In genomic region chr9:104815851-104816565, GRCh38 we compare ENCODE assay signal across 1 cellular context.
TF ChIP-seq lines count a peak whose summit lies in the region.

No MANE protein-coding gene starts in this region.

TF ChIP-seq in HepG2, 621 proteins besides CTCF, POLR2A, EP300 and RAD21:
- TF ChIP-seq RBM22 (optimal IDR thresholded peaks at IDR 0.05; ENCODE audit: low read length), result peak; percentile 61
- TF ChIP-seq ETV6 (CRISPR knock-in tag; conservative IDR thresholded peaks at IDR 0.05), result no peak
